In the genomic region with DNA sequence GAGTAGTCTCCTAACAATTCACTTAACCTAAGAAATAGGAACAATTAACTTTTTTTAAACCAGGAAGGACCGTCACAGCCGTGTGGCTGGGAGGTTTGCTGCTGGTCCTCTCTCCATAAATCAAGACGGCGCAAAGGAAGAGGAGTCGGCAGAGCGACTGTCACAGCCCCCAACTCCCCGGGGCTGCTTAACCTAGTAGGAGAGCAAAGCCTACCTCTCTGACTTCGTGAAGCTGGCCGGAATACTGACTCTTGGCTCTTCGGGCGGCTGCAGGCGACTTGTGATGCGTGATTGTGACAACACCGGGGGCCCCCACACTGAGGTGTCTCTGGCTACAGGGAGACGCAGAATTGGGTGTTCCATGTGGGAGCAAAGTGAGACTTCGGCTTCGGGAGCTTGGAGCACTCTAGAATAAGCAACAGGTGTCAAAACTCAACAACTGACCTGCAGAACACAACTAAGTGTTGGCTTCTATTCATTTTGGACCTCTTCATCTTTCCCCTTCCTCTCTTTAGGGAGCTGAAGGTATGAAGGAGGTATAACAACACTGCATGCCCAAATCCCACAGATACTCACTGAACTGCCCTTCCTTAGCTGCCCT, we compare ENCODE assay signal across 21 cellular contexts.
"Had no signal": no experiment of that assay in that cellular context is flagged by ENCODE, and none has a peak within 500 bp of the region (broad histone marks: within the 10 kb centered on the region; RNA-seq: fewer than 3 reads in every experiment).

No MANE protein-coding gene starts in this region.

- H3K27me3 Mint-ChIP-seq: activated CD8-positive, alpha-beta T cell treated with anti-CD3 and anti-CD28 coated beads for 36 hours; activated naive CD8-positive, alpha-beta T cell treated with anti-CD3 and anti-CD28 coated beads, Interleukin-2, amount 50 U/mL, for 24 hours had no signal

- ATAC-seq: activated CD8-positive, alpha-beta T cell treated with anti-CD3 and anti-CD28 coated beads for 36 hours; activated naive CD8-positive, alpha-beta T cell treated with anti-CD3 and anti-CD28 coated beads, Interleukin-2, amount 50 U/mL, for 24 hours; activated T-cell treated with anti-CD3 and anti-CD28 coated beads, Interleukin-2, amount 50 U/mL, for 72 hours; T-helper 17 cell had no signal

- H3K4me3 Mint-ChIP-seq: activated CD8-positive, alpha-beta T cell treated with anti-CD3 and anti-CD28 coated beads for 36 hours; activated naive CD8-positive, alpha-beta T cell treated with anti-CD3 and anti-CD28 coated beads, Interleukin-2, amount 50 U/mL, for 24 hours; activated T-cell treated with anti-CD3 and anti-CD28 coated beads, Interleukin-2, amount 50 U/mL, for 72 hours; brain; T-helper 17 cell had no signal

- H3K36me3 Mint-ChIP-seq: brain had no signal

- H3K9me3 Mint-ChIP-seq: activated CD8-positive, alpha-beta T cell treated with anti-CD3 and anti-CD28 coated beads for 36 hours; activated naive CD8-positive, alpha-beta T cell treated with anti-CD3 and anti-CD28 coated beads, Interleukin-2, amount 50 U/mL, for 24 hours; activated T-cell treated with anti-CD3 and anti-CD28 coated beads, Interleukin-2, amount 50 U/mL, for 72 hours; brain had no signal

- DNase-seq: activated CD4-positive, CD25-positive, alpha-beta regulatory T cell; activated CD8-positive, alpha-beta memory T cell treated with anti-CD3 and anti-CD28 coated beads, Interleukin-2, amount 50 U/mL, for 4 hours; activated CD8-positive, alpha-beta T cell treated with anti-CD3 and anti-CD28 coated beads for 36 hours; activated naive CD4-positive, alpha-beta T cell treated with anti-CD3 and anti-CD28 coated beads, Interleukin-2, amount 50 U/mL, for 16 hours; activated naive CD8-positive, alpha-beta T cell treated with anti-CD3 and anti-CD28 coated beads, Interleukin-2, amount 50 U/mL, for 24 hours; activated T-cell treated with anti-CD3 and anti-CD28 coated beads, Interleukin-2, amount 50 U/mL, for 72 hours; amniotic stem cell; NCI-H1092; NCI-H1417; NCI-H2029; NCI-H2107; NCI-H2171 treated with DMSO at 0.1 percent for 48 hours; NCI-H226; NCI-H510A; NCI-H526 treated with DMSO at 0.1 percent for 48 hours; NCI-H82; SIG-M5; T-helper 17 cell; T-helper 9 cell had no signal

- H3K27ac ChIP-seq: KMS-11 had no signal

- H3K27ac Mint-ChIP-seq: activated CD8-positive, alpha-beta T cell treated with anti-CD3 and anti-CD28 coated beads for 36 hours; activated naive CD8-positive, alpha-beta T cell treated with anti-CD3 and anti-CD28 coated beads, Interleukin-2, amount 50 U/mL, for 24 hours; activated T-cell treated with anti-CD3 and anti-CD28 coated beads, Interleukin-2, amount 50 U/mL, for 72 hours; T-helper 17 cell had no signal
